In genomic region chr15:57866149-57866736, GRCh38 we compare ENCODE assay signal across 8 cellular contexts.
DNase-seq lines count a peak whose midpoint lies in the region; ATAC-seq and TF ChIP-seq lines count a peak whose summit lies in the region.

No MANE protein-coding gene starts in this region.

- H3K79me2 ChIP-seq in DOHH2 (ENCODE audit: control insufficient read depth, low read length) (no peaks in the 10 kb centered on the region), smooth muscle cell (ENCODE audit: low read depth) (no peaks in the 10 kb centered on the region)

- H3K9me3 ChIP-seq in DOHH2 (ENCODE audit: control insufficient read depth, insufficient read depth, low read length) (no peaks in the 10 kb centered on the region), smooth muscle cell (replicated peaks; ENCODE audit: low read depth) (no peaks in the 10 kb centered on the region)

- intact Hi-C loops in left cardiac atrium (cut with DNase I), result loop anchor here (2.0 to 10.0 kb wide), 2 partner anchors 207 to 319 kb away; no protein-coding TSS in a partner anchor

- H3K4me1 ChIP-seq in DOHH2 (ENCODE audit: control insufficient read depth, low read length) (no peaks in the 10 kb centered on the region), smooth muscle cell (ENCODE audit: low read depth) (no peaks in the 10 kb centered on the region)

- DNase-seq in HPDE6-E6E7 (ENCODE audit: extremely low spot score) (peak; percentile 34), RKO (ENCODE audit: low spot score) (peak; percentile 43), left cardiac atrium (peak; percentile 68), smooth muscle cell (lab: John Stamatoyannopoulos, UW; ENCODE audit: unreplicated experiment) (peak; percentile 9), cerebellum (ENCODE audit: low spot score) (no peak)
- DNase-seq in activated effector memory CD4-positive, alpha-beta T cell treated with anti-CD3 and anti-CD28 coated beads, Interleukin-2, amount 50 U/mL, for 16 hours, result peak; percentile 77

- peak; percentile 72 for TF ChIP-seq CTCF in DOHH2 (IDR thresholded peaks at IDR 0.05; ENCODE audit: low read depth, low read length, poor library complexity, severe bottlenecking)
- TF ChIP-seq CTCF in smooth muscle cell (IDR thresholded peaks at IDR 0.05; ENCODE audit: borderline replicate concordance, insufficient read depth, poor library complexity, severe bottlenecking), result peak; percentile 80

- no peaks in the 10 kb centered on the region for H3F3A ChIP-seq in DOHH2 (ENCODE audit: control insufficient read depth, insufficient read depth)
- no peaks in the 10 kb centered on the region for H3F3A ChIP-seq in smooth muscle cell (ENCODE audit: low read depth)

- peak; percentile 55 to 65 for ATAC-seq in left cardiac atrium
- ATAC-seq in HG03521 (IDR thresholded peaks at IDR 0.05; ENCODE audit: unreplicated experiment), result no peak

- H3K27ac ChIP-seq in DOHH2 (ENCODE audit: low read depth, low read length) (no peak overlapping the region), smooth muscle cell (ENCODE audit: low read depth) (no peak overlapping the region)

- no peak overlapping the region for H3K9ac ChIP-seq in smooth muscle cell (ENCODE audit: low read depth)

- H3K27me3 ChIP-seq in DOHH2 (ENCODE audit: control insufficient read depth, low read length), result no peaks in the 10 kb centered on the region; the same call in 1 of the 2 replicates
- H3K27me3 ChIP-seq in smooth muscle cell (ENCODE audit: low read depth), result no peaks in the 10 kb centered on the region

- H3K4me3 ChIP-seq in DOHH2 (ENCODE audit: low read length), result no peak overlapping the region
- no peak overlapping the region for H3K4me3 ChIP-seq in smooth muscle cell

- no peaks in the 10 kb centered on the region for H4K20me1 ChIP-seq in DOHH2 (ENCODE audit: control insufficient read depth, insufficient read depth, low read depth, low read length)
- H4K20me1 ChIP-seq in smooth muscle cell (ENCODE audit: low read depth), result no peaks in the 10 kb centered on the region

- H3K36me3 ChIP-seq in DOHH2 (ENCODE audit: control insufficient read depth, low read length) (no peaks in the 10 kb centered on the region), smooth muscle cell (ENCODE audit: low read depth) (no peaks in the 10 kb centered on the region)

- no peaks in the 10 kb centered on the region for H3K9me2 ChIP-seq in DOHH2 (replicated peaks; ENCODE audit: control insufficient read depth, low read length)

- 38% methylated on average over 7 of the region's 7 CpGs for WGBS in smooth muscle cell (ENCODE audit: low lambda C conversion rate)

- H2AFZ ChIP-seq in smooth muscle cell (ENCODE audit: low read depth), result no peak overlapping the region

- H3K4me2 ChIP-seq in DOHH2 (ENCODE audit: low read length), result no peak overlapping the region
- H3K4me2 ChIP-seq in smooth muscle cell, result no peak overlapping the region
